Comparison of ENCODE assay signal across 8 cellular contexts in genomic region chr1:10415211-10415930, GRCh38. TPM values are rescaled to one million over a fixed set of nuclear protein-coding genes. Genes with fewer than 3 reads are reported as not detected.
DNase-seq lines count a peak whose midpoint lies in the region; ATAC-seq and TF ChIP-seq lines count a peak whose summit lies in the region.

No MANE protein-coding gene starts in this region.

- peak; percentile 88 for ATAC-seq in upper lobe of right lung

- peaks cover 92% of the 10 kb centered on the region for H3K36me3 ChIP-seq in upper lobe of right lung

- no peaks in the 10 kb centered on the region for H3K27me3 ChIP-seq in upper lobe of right lung

- no peaks in the 10 kb centered on the region for H3K9me3 ChIP-seq in upper lobe of right lung

- H3K4me1 ChIP-seq in upper lobe of right lung, result no peaks in the 10 kb centered on the region

- no peak for TF ChIP-seq CTCF in upper lobe of right lung (IDR thresholded peaks at IDR 0.05)

- DNase-seq in activated naive CD4-positive, alpha-beta T cell treated with anti-CD3 and anti-CD28 coated beads, Interleukin-2, amount 10 ng/mL, durations not matched to agents 7 days and 5 days, result peak; percentile 25
- DNase-seq in activated naive CD4-positive, alpha-beta T cell (lab: John Stamatoyannopoulos, UW), result no peak
- DNase-seq in activated T-helper 2 cell treated with anti-CD3 and anti-CD28 coated beads, Interferon-gamma antibody, Interleukin-2, Interleukin-4, amounts not matched to agents 10 μg/mL and 5 μg/mL and 100 μg/mL, durations not matched to agents 14 hours and 24 hours and 36 hours (ENCODE audit: low spot score), result no peak
- DNase-seq in inferior parietal cortex (ENCODE audit: extremely low spot score), result peak; percentile 35
- no peak for DNase-seq in upper lobe of right lung
- no peak for DNase-seq in NCI-H2227 (lab: John Stamatoyannopoulos, UW; ENCODE audit: unreplicated experiment)
- no peak for DNase-seq in NCI-H1436 treated with DMSO at 0.1 percent for 48 hours (lab: John Stamatoyannopoulos, UW)
- DNase-seq in SW 1271 (lab: John Stamatoyannopoulos, UW), result no peak

- H3K4me3 ChIP-seq in upper lobe of right lung, result no peak overlapping the region

- intact Hi-C loops in activated T-helper 2 cell treated with anti-CD3 and anti-CD28 coated beads, Interferon-gamma antibody, Interleukin-2, Interleukin-4, amounts not matched to agents 10 μg/mL and 5 μg/mL and 100 μg/mL, durations not matched to agents 14 hours and 24 hours and 36 hours (cut with micrococcal nuclease), result no loop called here
- intact Hi-C loops in upper lobe of right lung (cut with DNase I), result no loop called here

- peak overlapping the region; percentile 53 for H3K4me3 Mint-ChIP-seq in activated naive CD4-positive, alpha-beta T cell treated with anti-CD3 and anti-CD28 coated beads, Interleukin-2, amount 10 ng/mL, durations not matched to agents 7 days and 5 days
- H3K4me3 Mint-ChIP-seq in activated T-helper 2 cell treated with anti-CD3 and anti-CD28 coated beads, Interferon-gamma antibody, Interleukin-2, Interleukin-4, amounts not matched to agents 10 μg/mL and 5 μg/mL and 100 μg/mL, durations not matched to agents 14 hours and 24 hours and 36 hours (ENCODE audit: low read depth), result no peak overlapping the region

- peaks cover 23% of the 10 kb centered on the region for H3K4me1 Mint-ChIP-seq in activated naive CD4-positive, alpha-beta T cell treated with anti-CD3 and anti-CD28 coated beads, Interleukin-2, amount 10 ng/mL, durations not matched to agents 7 days and 5 days
- peaks cover 10% of the 10 kb centered on the region for H3K4me1 Mint-ChIP-seq in activated T-helper 2 cell treated with anti-CD3 and anti-CD28 coated beads, Interferon-gamma antibody, Interleukin-2, Interleukin-4, amounts not matched to agents 10 μg/mL and 5 μg/mL and 100 μg/mL, durations not matched to agents 14 hours and 24 hours and 36 hours (ENCODE audit: low read depth)

- no peaks in the 10 kb centered on the region for H3K9me3 Mint-ChIP-seq in activated naive CD4-positive, alpha-beta T cell treated with anti-CD3 and anti-CD28 coated beads, Interleukin-2, amount 10 ng/mL, durations not matched to agents 7 days and 5 days
- no peaks in the 10 kb centered on the region for H3K9me3 Mint-ChIP-seq in activated T-helper 2 cell treated with anti-CD3 and anti-CD28 coated beads, Interferon-gamma antibody, Interleukin-2, Interleukin-4, amounts not matched to agents 10 μg/mL and 5 μg/mL and 100 μg/mL, durations not matched to agents 14 hours and 24 hours and 36 hours

- H3K27ac Mint-ChIP-seq in activated naive CD4-positive, alpha-beta T cell treated with anti-CD3 and anti-CD28 coated beads, Interleukin-2, amount 10 ng/mL, durations not matched to agents 7 days and 5 days, result peak overlapping the region; percentile 90
- peak overlapping the region; percentile 77 for H3K27ac Mint-ChIP-seq in activated T-helper 2 cell treated with anti-CD3 and anti-CD28 coated beads, Interferon-gamma antibody, Interleukin-2, Interleukin-4, amounts not matched to agents 10 μg/mL and 5 μg/mL and 100 μg/mL, durations not matched to agents 14 hours and 24 hours and 36 hours

- H3K36me3 Mint-ChIP-seq in activated naive CD4-positive, alpha-beta T cell treated with anti-CD3 and anti-CD28 coated beads, Interleukin-2, amount 10 ng/mL, durations not matched to agents 7 days and 5 days, result peaks cover 68% of the 10 kb centered on the region
- H3K36me3 Mint-ChIP-seq in activated T-helper 2 cell treated with anti-CD3 and anti-CD28 coated beads, Interferon-gamma antibody, Interleukin-2, Interleukin-4, amounts not matched to agents 10 μg/mL and 5 μg/mL and 100 μg/mL, durations not matched to agents 14 hours and 24 hours and 36 hours (ENCODE audit: low read depth), result peaks cover 84% of the 10 kb centered on the region

- H3K27me3 Mint-ChIP-seq in activated naive CD4-positive, alpha-beta T cell treated with anti-CD3 and anti-CD28 coated beads, Interleukin-2, amount 10 ng/mL, durations not matched to agents 7 days and 5 days, result no peaks in the 10 kb centered on the region
- H3K27me3 Mint-ChIP-seq in activated T-helper 2 cell treated with anti-CD3 and anti-CD28 coated beads, Interferon-gamma antibody, Interleukin-2, Interleukin-4, amounts not matched to agents 10 μg/mL and 5 μg/mL and 100 μg/mL, durations not matched to agents 14 hours and 24 hours and 36 hours (ENCODE audit: low read depth), result no peaks in the 10 kb centered on the region

- CTCF ChIA-PET in activated naive CD4-positive, alpha-beta T cell treated with anti-CD3 and anti-CD28 coated beads, Interleukin-2, amount 10 ng/mL, durations not matched to agents 7 days and 5 days (lab: Charles Lee), result interaction anchor here (0.8 to 1.0 kb wide), 2 partner anchors 14 to 205 kb away, joined by 3 to 4 read pairs; partner anchors contain the start of gene KIF1B

- H3K27ac ChIP-seq in upper lobe of right lung, result peak overlapping the region; percentile 60

RNA-seq across cellular contexts. Expression of gene CENPS, which starts 14.9 kb away (rescaled TPM):
- 16.8 and 17.8 TPM in 2 replicates for total RNA-seq in activated T-helper 2 cell treated with anti-CD3 and anti-CD28 coated beads, Interferon-gamma antibody, Interleukin-2, Interleukin-4, amounts not matched to agents 10 μg/mL and 5 μg/mL and 100 μg/mL, durations not matched to agents 14 hours and 24 hours and 36 hours
- 10.2 TPM for total RNA-seq in upper lobe of right lung

RNA-seq across cellular contexts. Expression of gene PGD, which starts 16.5 kb away (rescaled TPM):
- total RNA-seq in activated T-helper 2 cell treated with anti-CD3 and anti-CD28 coated beads, Interferon-gamma antibody, Interleukin-2, Interleukin-4, amounts not matched to agents 10 μg/mL and 5 μg/mL and 100 μg/mL, durations not matched to agents 14 hours and 24 hours and 36 hours, result 150 and 152 TPM in 2 replicates
- 166 TPM for total RNA-seq in upper lobe of right lung

RNA-seq across cellular contexts. Expression of gene CORT, which starts 34.5 kb away (rescaled TPM):
- total RNA-seq in activated T-helper 2 cell treated with anti-CD3 and anti-CD28 coated beads, Interferon-gamma antibody, Interleukin-2, Interleukin-4, amounts not matched to agents 10 μg/mL and 5 μg/mL and 100 μg/mL, durations not matched to agents 14 hours and 24 hours and 36 hours, result 0.18 and 0.34 TPM in 2 replicates
- total RNA-seq in upper lobe of right lung, result not detected

RNA-seq across cellular contexts. Expression of gene DFFA, which starts 57.0 kb away (rescaled TPM):
- total RNA-seq in activated T-helper 2 cell treated with anti-CD3 and anti-CD28 coated beads, Interferon-gamma antibody, Interleukin-2, Interleukin-4, amounts not matched to agents 10 μg/mL and 5 μg/mL and 100 μg/mL, durations not matched to agents 14 hours and 24 hours and 36 hours, result 52.9 and 53.8 TPM in 2 replicates
- 36.9 TPM for total RNA-seq in upper lobe of right lung

RNA-seq across cellular contexts. Expression of gene PEX14, which starts 59.4 kb away (rescaled TPM):
- total RNA-seq in activated T-helper 2 cell treated with anti-CD3 and anti-CD28 coated beads, Interferon-gamma antibody, Interleukin-2, Interleukin-4, amounts not matched to agents 10 μg/mL and 5 μg/mL and 100 μg/mL, durations not matched to agents 14 hours and 24 hours and 36 hours, result 23.1 and 25.1 TPM in 2 replicates
- total RNA-seq in upper lobe of right lung, result 25.8 TPM

Comparison
In these comparisons a context has a peak if more than half of its experiments do, and no peak if none do; other contexts are left out.
1. DNase-seq: peak in activated naive CD4-positive, alpha-beta T cell treated with anti-CD3 and anti-CD28 coated beads, Interleukin-2, amount 10 ng/mL, durations not matched to agents 7 days and 5 days (single experiment) and inferior parietal cortex (single experiment); none in activated naive CD4-positive, alpha-beta T cell (0 of 4), activated T-helper 2 cell treated with anti-CD3 and anti-CD28 coated beads, Interferon-gamma antibody, Interleukin-2, Interleukin-4, amounts not matched to agents 10 μg/mL and 5 μg/mL and 100 μg/mL, durations not matched to agents 14 hours and 24 hours and 36 hours (single experiment), upper lobe of right lung (single experiment), NCI-H2227 (single experiment), NCI-H1436 treated with DMSO at 0.1 percent for 48 hours (single experiment) and SW 1271 (0 of 2).